Comparison of ENCODE assay signal across 8 cellular contexts in the genomic region with DNA sequence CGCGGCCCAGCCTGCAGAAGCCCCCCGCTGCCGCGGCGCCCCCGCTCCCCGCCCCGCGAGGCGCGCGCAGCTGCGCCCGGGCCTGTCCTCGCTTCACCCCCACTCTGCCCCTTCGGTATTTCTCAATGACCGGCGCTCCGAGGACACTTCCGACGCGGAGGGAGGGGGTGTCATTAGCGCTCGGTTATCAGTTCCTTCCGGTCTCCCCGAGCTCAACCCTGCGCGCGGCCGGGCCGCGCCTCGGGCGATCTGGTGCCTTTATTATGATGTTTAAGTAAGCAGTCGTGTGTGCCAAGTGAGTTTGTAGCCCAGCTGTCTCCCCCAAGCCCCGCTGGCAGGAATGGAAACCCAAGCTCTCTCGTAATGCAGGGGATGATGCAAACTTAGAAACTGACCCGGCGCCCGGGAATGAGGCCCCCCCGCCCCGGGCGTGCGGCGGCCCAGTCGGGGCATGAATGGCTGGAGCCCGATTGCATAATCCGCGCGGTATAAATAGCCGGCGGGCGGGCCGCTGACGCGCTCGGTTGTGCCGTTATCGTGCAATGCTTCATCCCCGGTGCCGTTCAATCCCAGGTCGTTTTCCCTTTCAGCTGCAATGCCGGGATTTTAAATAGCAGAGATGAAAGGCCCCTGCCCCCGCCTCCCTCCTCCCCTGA. TPM values are rescaled to one million over a fixed set of nuclear protein-coding genes. Genes with fewer than 3 reads are reported as not detected.
A peak's percentile ranks its signal among the peaks of the same experiment; 100 is the strongest.
DNase-seq lines count a peak whose midpoint lies in the region; ATAC-seq and TF ChIP-seq lines count a peak whose summit lies in the region.

No MANE protein-coding gene starts in this region.

- H3K27ac Mint-ChIP-seq in neural crest cell (ENCODE audit: unreplicated experiment) = peak overlapping the region; percentile 98

- H3K27me3 ChIP-seq in Peyer's patch = no peaks in the 10 kb centered on the region
- no peaks in the 10 kb centered on the region for H3K27me3 ChIP-seq in gastroesophageal sphincter
- H3K27me3 ChIP-seq in vagina = no peaks in the 10 kb centered on the region

- H3K27me3 Mint-ChIP-seq in neural crest cell (ENCODE audit: low read depth) = no peaks in the 10 kb centered on the region

- H3K9me3 ChIP-seq in Peyer's patch = no peaks in the 10 kb centered on the region
- H3K9me3 ChIP-seq in gastroesophageal sphincter = no peaks in the 10 kb centered on the region
- H3K9me3 ChIP-seq in vagina = no peaks in the 10 kb centered on the region

- H3K9me3 Mint-ChIP-seq in neural crest cell = no peaks in the 10 kb centered on the region

- H3K4me3 Mint-ChIP-seq in neural crest cell = peak overlapping the region; percentile 97

- H3K27ac ChIP-seq in Peyer's patch = peak overlapping the region; percentile 75 to 96 (median 88)
- H3K27ac ChIP-seq in gastroesophageal sphincter = peak overlapping the region; percentile 84 to 98 (median 90)
- peak overlapping the region; percentile 94 for H3K27ac ChIP-seq in vagina

- no CpG with 5 or more reads among the region's 65 CpGs for WGBS in gastroesophageal sphincter (ENCODE audit: low coverage in 1 of 2), 2 donors

- TF ChIP-seq CTCF in Peyer's patch (IDR thresholded peaks at IDR 0.05) (no peak), gastroesophageal sphincter (IDR thresholded peaks at IDR 0.05) (peak in 1 of 4 experiments; percentile 18), neural crest cell (conservative IDR thresholded peaks at IDR 0.05) (no peak), vagina (IDR thresholded peaks at IDR 0.05) (no peak)

- no peaks in the 10 kb centered on the region for H3K36me3 ChIP-seq in Peyer's patch
- no peaks in the 10 kb centered on the region for H3K36me3 ChIP-seq in gastroesophageal sphincter
- no peaks in the 10 kb centered on the region for H3K36me3 ChIP-seq in vagina

- peak; percentile 61 for TF ChIP-seq EP300 in gastroesophageal sphincter (IDR thresholded peaks at IDR 0.05)

- ATAC-seq in GM21723 (IDR thresholded peaks at IDR 0.05; ENCODE audit: unreplicated experiment) = peak; percentile 34
- ATAC-seq in gastroesophageal sphincter = peak; percentile 78

- H3K4me1 Mint-ChIP-seq in neural crest cell = peaks cover 59% of the 10 kb centered on the region

- peak in 1 of 2 donors; percentile 15 for TF ChIP-seq POLR2A in Peyer's patch (IDR thresholded peaks at IDR 0.05)
- TF ChIP-seq POLR2A in gastroesophageal sphincter (IDR thresholded peaks at IDR 0.05) = peak; percentile 54 to 68
- TF ChIP-seq POLR2A in vagina (IDR thresholded peaks at IDR 0.05) = peak in 1 of 2 donors; percentile 54

- H3K4me3 ChIP-seq in Peyer's patch (peak overlapping the region; percentile 51 to 72 (median 66)), gastroesophageal sphincter (peak overlapping the region; percentile 62 to 64), vagina (peak overlapping the region; percentile 61 to 83)

- no peaks in the 10 kb centered on the region for H3K36me3 Mint-ChIP-seq in neural crest cell (ENCODE audit: low read depth)

- DNase-seq in EH (ENCODE audit: low read depth) (peak; percentile 96), KBM-7 (peak; percentile 83), Peyer's patch (peak; percentile 44 to 91 (median 91)), neural crest cell (ENCODE audit: low read depth, low spot score) (peak; percentile 63), vagina (ENCODE audit: extremely low spot score in 2 of 2) (peak in 1 of 2 donors; percentile 97)
- peak; percentile 21 for DNase-seq in activated naive CD4-positive, alpha-beta T cell treated with anti-CD3 and anti-CD28 coated beads, Interleukin-2, amount 50 U/mL, for 16 hours

- in situ Hi-C loops in KBM-7 (cut with MboI; ENCODE audit: low pct_unique_long_range_greater_than_20kb, low sequenced_read_pairs) = no loop called here

- intact Hi-C loops in vagina (cut with DNase I) = loop anchor here (10.0 kb wide), 2 partner anchors 171 to 381 kb away; partner anchors contain the start of gene CEP68

- H3K4me1 ChIP-seq in Peyer's patch (peaks cover 0 to 10% (median 4%) of the 10 kb centered on the region in 4 donors), gastroesophageal sphincter (peaks cover 0 to 33% (median 0%) of the 10 kb centered on the region in 3 donors), vagina (peaks cover 16% of the 10 kb centered on the region)

RNA-seq across cellular contexts. Expression of gene SPRED2, which starts 3.9 kb away (rescaled TPM):
- 10 to 100 TPM; 14.9 to 26.9 (median 23.0) TPM for total RNA-seq in Peyer's patch
- total RNA-seq in gastroesophageal sphincter = 10 to 100 TPM; 12.5 to 21.2 (median 13.8) TPM
- 55.4 and 55.8 TPM in 2 replicates for total RNA-seq in neural crest cell
- 18.4 TPM for total RNA-seq in vagina
